ENCODE assay signal across 23 cellular contexts in the genomic region with DNA sequence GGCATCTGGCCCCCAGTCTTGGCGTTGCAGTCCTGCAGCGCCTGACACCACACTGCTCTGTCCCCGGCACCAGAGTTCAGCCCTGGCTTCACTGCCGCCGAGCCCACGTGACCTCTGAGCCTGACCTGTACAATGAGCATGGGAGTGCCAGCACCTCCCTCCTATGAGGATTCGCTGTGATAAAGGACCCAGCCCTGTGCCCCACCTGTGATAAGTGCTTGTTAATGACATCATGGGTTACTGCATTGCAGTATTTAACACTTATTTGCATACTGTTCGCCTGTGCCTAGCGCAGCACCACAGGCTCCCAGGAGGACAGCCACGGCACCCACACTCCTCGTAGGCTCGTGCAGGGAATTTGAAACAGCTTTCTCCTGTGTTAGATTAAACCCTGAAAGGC.
DNase-seq lines count a peak whose midpoint lies in the region; ATAC-seq and TF ChIP-seq lines count a peak whose summit lies in the region.
"Had no signal": no experiment of that assay in that cellular context is flagged by ENCODE, and none has a peak within 500 bp of the region (broad histone marks: within the 10 kb centered on the region; RNA-seq: fewer than 3 reads in every experiment).

No MANE protein-coding gene starts in this region.

- no peak overlapping the region for H3K9ac ChIP-seq in H9 (ENCODE audit: extremely low read depth, insufficient read length, low read length)
- H3K9ac ChIP-seq in duodenal mucosa (ENCODE audit: low read depth in 1 of 2, low read length in 2 of 2), result peak overlapping the region; percentile 60 to 61

- H4K91ac ChIP-seq in H9 (ENCODE audit: insufficient read length, low read depth, low read length), result no peak overlapping the region

- H3K9me3 ChIP-seq in H9 (ENCODE audit: control insufficient read depth, low read depth, low read length), result no peaks in the 10 kb centered on the region
- no peaks in the 10 kb centered on the region for H3K9me3 ChIP-seq in duodenal mucosa (ENCODE audit: control insufficient read depth in 1 of 2, low read length in 2 of 2)
- H3K9me3 ChIP-seq in upper lobe of left lung, result no peaks in the 10 kb centered on the region
- H3K9me3 ChIP-seq: esophagus squamous epithelium, right atrium auricular region, SJCRH30 had no signal

- H3K23ac ChIP-seq in H9 (ENCODE audit: insufficient read length, low read depth, low read length), result no peak overlapping the region

- H3K4me1 ChIP-seq in H9 (ENCODE audit: insufficient read depth, low read length) (no peaks in the 10 kb centered on the region), duodenal mucosa (ENCODE audit: control insufficient read depth in 1 of 2, insufficient read depth in 2 of 2, low read length in 2 of 2) (peaks cover 0 to 11% of the 10 kb centered on the region in 2 donors), upper lobe of left lung (no peaks in the 10 kb centered on the region)
- H3K4me1 ChIP-seq: esophagus squamous epithelium, right atrium auricular region, SJCRH30 had no signal

- H3K27me3 ChIP-seq in H9 (ENCODE audit: insufficient read depth, low read length) (no peaks in the 10 kb centered on the region), duodenal mucosa (ENCODE audit: control insufficient read depth in 1 of 2, insufficient read depth in 2 of 2, low read length in 2 of 2) (peaks cover 0 to 10% of the 10 kb centered on the region in 2 donors), upper lobe of left lung (no peaks in the 10 kb centered on the region)
- H3K27me3 ChIP-seq: right atrium auricular region, SJCRH30 had no signal

- H3T11ph ChIP-seq in H9 (ENCODE audit: low read length), result no peak overlapping the region

- no peak overlapping the region for H2BK120ac ChIP-seq in H9 (ENCODE audit: low read depth, low read length, poor library complexity, severe bottlenecking)

- H3K27me3 Mint-ChIP-seq in H9 (ENCODE audit: low read depth), result peaks cover 11% of the 10 kb centered on the region
- no peaks in the 10 kb centered on the region for H3K27me3 Mint-ChIP-seq in neural crest cell (ENCODE audit: low read depth)
- H3K27me3 Mint-ChIP-seq: activated T-cell treated with anti-CD3 and anti-CD28 coated beads, Interleukin-2, amount 50 U/mL, for 24 hours; T-helper 17 cell had no signal

- H3K36me3 Mint-ChIP-seq in H9 (ENCODE audit: insufficient read depth in 1 of 3, low read depth in 3 of 3), result no peaks in the 10 kb centered on the region
- H3K36me3 Mint-ChIP-seq in neural crest cell (ENCODE audit: low read depth), result no peaks in the 10 kb centered on the region
- H3K36me3 Mint-ChIP-seq: activated naive CD4-positive, alpha-beta T cell treated with anti-CD3 and anti-CD28 coated beads, Interleukin-2, amount 10 ng/mL, durations not matched to agents 7 days and 5 days had no signal

- no peak for TF ChIP-seq POLR2A in upper lobe of left lung (IDR thresholded peaks at IDR 0.05)

- no peak overlapping the region for H3K14ac ChIP-seq in H9 (ENCODE audit: insufficient read depth, low read length)

- H2AFZ ChIP-seq in H9 (ENCODE audit: low read length), result no peak overlapping the region

- no peak overlapping the region for H2BK5ac ChIP-seq in H9 (ENCODE audit: insufficient read length, low read length)

- H2BK15ac ChIP-seq in H9 (ENCODE audit: low read depth, low read length), result no peak overlapping the region

- WGBS in H9 (ENCODE audit: extremely low coverage, insufficient read length, low lambda C conversion rate), result no CpG with 5 or more reads among the region's 12 CpGs
- 68 to 73% methylated on average over 10 to 12 of the region's 12 CpGs for WGBS in upper lobe of left lung, 2 donors

- H4K5ac ChIP-seq in H9 (ENCODE audit: insufficient read length, low read depth, low read length), result no peak overlapping the region

- H2BK20ac ChIP-seq in H9 (ENCODE audit: low read depth, low read length, poor library complexity, severe bottlenecking), result no peak overlapping the region

- no peaks in the 10 kb centered on the region for H3K79me1 ChIP-seq in H9 (ENCODE audit: insufficient read depth, low read depth, low read length, poor library complexity, severe bottlenecking)

- DNase-seq in H9, result no peak
- DNase-seq in NCI-H1436 treated with DMSO at 0.1 percent for 48 hours (lab: John Stamatoyannopoulos, UW), result peak; percentile 42
- DNase-seq in neural crest cell (ENCODE audit: low read depth, low spot score), result no peak
- no peak for DNase-seq in SIG-M5 treated with dmso at 0.1 percent for 504 hours (lab: John Stamatoyannopoulos, UW; ENCODE audit: unreplicated experiment)
- no peak for DNase-seq in T-helper 2 cell
- no peak for DNase-seq in LoVo (ENCODE audit: low spot score)
- no peak for DNase-seq in upper lobe of left lung
- DNase-seq: activated CD4-positive, CD25-positive, alpha-beta regulatory T cell; activated CD8-positive, alpha-beta T cell treated with anti-CD3 and anti-CD28 coated beads, Interleukin-2, amount 10 ng/mL, durations not matched to agents 7 days and 5 days; activated naive CD4-positive, alpha-beta T cell treated with anti-CD3 and anti-CD28 coated beads, Interleukin-2, amount 10 ng/mL, durations not matched to agents 7 days and 5 days; activated T-cell treated with anti-CD3 and anti-CD28 coated beads, Interleukin-2, amount 50 U/mL, for 24 hours; aorta; DMS79; effector memory CD4-positive, alpha-beta T cell; esophagus squamous epithelium; NCI-H146; NCI-H446; SJCRH30; stimulated activated CD4-positive, alpha-beta T cell treated with anti-CD3 and anti-CD28 coated beads, Interleukin-15, amount 100 ng/mL, for 24 hours; T-helper 17 cell had no signal

- no peaks in the 10 kb centered on the region for H3K79me2 ChIP-seq in H9 (ENCODE audit: insufficient read depth, low read length)

- no peak overlapping the region for H2BK12ac ChIP-seq in H9 (ENCODE audit: insufficient read length, low read depth, low read length)

- no peak overlapping the region for H3K56ac ChIP-seq in H9 (ENCODE audit: insufficient read length, low read depth, low read length)

- H3K27ac Mint-ChIP-seq in H9 (peak overlapping the region in 2 of 3 experiments; percentile 56 to 89; a peak in 2 of 7 replicates), neural crest cell (ENCODE audit: unreplicated experiment) (peak overlapping the region; percentile 57)
- H3K27ac Mint-ChIP-seq: activated CD8-positive, alpha-beta T cell treated with anti-CD3 and anti-CD28 coated beads, Interleukin-2, amount 10 ng/mL, durations not matched to agents 7 days and 5 days; activated naive CD4-positive, alpha-beta T cell treated with anti-CD3 and anti-CD28 coated beads, Interleukin-2, amount 10 ng/mL, durations not matched to agents 7 days and 5 days; activated T-cell treated with anti-CD3 and anti-CD28 coated beads, Interleukin-2, amount 50 U/mL, for 24 hours; T-helper 17 cell had no signal

- no peaks in the 10 kb centered on the region for H3K36me3 ChIP-seq in duodenal mucosa (ENCODE audit: control insufficient read depth in 1 of 2, insufficient read depth in 2 of 2, low read length in 2 of 2)
- H3K36me3 ChIP-seq in upper lobe of left lung, result no peaks in the 10 kb centered on the region
- H3K36me3 ChIP-seq: esophagus squamous epithelium, right atrium auricular region, SJCRH30 had no signal

- no peak for TF ChIP-seq CTCF in H9 (conservative IDR thresholded peaks at IDR 0.05)
- no peak for TF ChIP-seq CTCF in neural crest cell (conservative IDR thresholded peaks at IDR 0.05)
- no peak for TF ChIP-seq CTCF in upper lobe of left lung (IDR thresholded peaks at IDR 0.05)

- peak overlapping the region; percentile 50 to 53 for H3K4me3 ChIP-seq in duodenal mucosa (ENCODE audit: low read depth in 1 of 2, low read length in 2 of 2)
- no peak overlapping the region for H3K4me3 ChIP-seq in upper lobe of left lung
- H3K4me3 ChIP-seq: esophagus squamous epithelium, right atrium auricular region, SJCRH30 had no signal

- H3K4me1 Mint-ChIP-seq in H9 (no peaks in the 10 kb centered on the region), neural crest cell (no peaks in the 10 kb centered on the region)
- H3K4me1 Mint-ChIP-seq: activated naive CD4-positive, alpha-beta T cell treated with anti-CD3 and anti-CD28 coated beads, Interleukin-2, amount 10 ng/mL, durations not matched to agents 7 days and 5 days; T-helper 17 cell had no signal

- no peak overlapping the region for H3K4me2 ChIP-seq in H9 (ENCODE audit: insufficient read depth, insufficient read length, low read length)

- H3K23me2 ChIP-seq in H9 (ENCODE audit: insufficient read length, low read depth, low read length, poor library complexity, severe bottlenecking), result no peaks in the 10 kb centered on the region

- TF ChIP-seq EP300 in upper lobe of left lung (IDR thresholded peaks at IDR 0.05), result no peak

- no peak overlapping the region for H4K8ac ChIP-seq in H9 (replicated peaks; ENCODE audit: insufficient read length, low read depth, low read length)

- no peak overlapping the region for H2AK5ac ChIP-seq in H9 (ENCODE audit: insufficient read length, low read length)

- H3K18ac ChIP-seq in H9 (ENCODE audit: insufficient read length, low read depth, low read length), result no peak overlapping the region

- H3K9me3 Mint-ChIP-seq in H9 (no peaks in the 10 kb centered on the region), neural crest cell (no peaks in the 10 kb centered on the region)
- H3K9me3 Mint-ChIP-seq: activated naive CD4-positive, alpha-beta T cell treated with anti-CD3 and anti-CD28 coated beads, Interleukin-2, amount 10 ng/mL, durations not matched to agents 7 days and 5 days; activated T-cell treated with anti-CD3 and anti-CD28 coated beads, Interleukin-2, amount 50 U/mL, for 24 hours had no signal

- no peaks in the 10 kb centered on the region for H4K20me1 ChIP-seq in H9 (ENCODE audit: control insufficient read depth, insufficient read depth, insufficient read length)

- H3K27ac ChIP-seq in H9 (ENCODE audit: insufficient read length, low read depth, low read length) (no peak overlapping the region), duodenal mucosa (ENCODE audit: low read depth, low read length) (no peak overlapping the region), upper lobe of left lung (no peak overlapping the region)
- H3K27ac ChIP-seq: esophagus squamous epithelium, right atrium auricular region, SJCRH30 had no signal

- ATAC-seq in upper lobe of left lung (ENCODE audit: low FRiP score in 2 of 2), result no peak
- ATAC-seq: activated CD8-positive, alpha-beta T cell treated with anti-CD3 and anti-CD28 coated beads, Interleukin-2, amount 10 ng/mL, durations not matched to agents 7 days and 5 days; left lobe of liver; T-helper 17 cell had no signal

- H3K4ac ChIP-seq in H9 (ENCODE audit: low read depth, low read length), result no peak overlapping the region

- no peak overlapping the region for H3K4me3 Mint-ChIP-seq in H9
- no peak overlapping the region for H3K4me3 Mint-ChIP-seq in neural crest cell
- H3K4me3 Mint-ChIP-seq: activated CD8-positive, alpha-beta T cell treated with anti-CD3 and anti-CD28 coated beads, Interleukin-2, amount 10 ng/mL, durations not matched to agents 7 days and 5 days; activated naive CD4-positive, alpha-beta T cell treated with anti-CD3 and anti-CD28 coated beads, Interleukin-2, amount 10 ng/mL, durations not matched to agents 7 days and 5 days; activated T-cell treated with anti-CD3 and anti-CD28 coated beads, Interleukin-2, amount 50 U/mL, for 24 hours; T-helper 17 cell had no signal

Comparison
In these comparisons a context has a peak if more than half of its experiments do, and no peak if none do; other contexts are left out.
1. H3K4me3 ChIP-seq: peak in duodenal mucosa (2 of 2); none in upper lobe of left lung (0 of 4).